ENCODE assay signal across 27 cellular contexts in the genomic region with DNA sequence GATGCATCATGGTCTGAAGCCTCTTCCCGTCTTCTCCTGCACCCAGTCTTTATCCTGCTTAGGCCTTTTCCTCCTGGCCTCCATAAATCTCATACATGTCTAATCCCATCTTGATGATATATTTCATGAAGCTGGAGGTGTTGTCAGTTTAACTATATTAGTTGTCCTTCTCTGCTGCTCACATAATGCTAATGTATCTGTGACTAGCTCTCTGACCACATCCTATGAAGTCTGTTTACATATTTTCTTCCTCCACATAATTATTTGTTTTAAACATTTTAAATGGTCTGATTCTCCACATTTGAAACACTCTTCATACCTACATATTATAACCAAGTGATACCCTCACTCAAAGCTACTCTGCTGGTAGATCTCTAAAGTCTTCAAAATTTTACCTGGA.
"Had no signal": no experiment of that assay in that cellular context is flagged by ENCODE, and none has a peak within 500 bp of the region (broad histone marks: within the 10 kb centered on the region; RNA-seq: fewer than 3 reads in every experiment).

No MANE protein-coding gene starts in this region.

- H3K27me3 Mint-ChIP-seq: memory B cell; stimulated activated memory B cell treated with anti-CD40 and anti-IgM and Interleukin-4, amounts not matched to agents 10 μg/mL and 1 μg/mL and 100 μg/mL, for 72 hours; stimulated activated naive CD8-positive, alpha-beta T cell treated with anti-CD3 and anti-CD28 coated beads, Interleukin-15, Interleukin-2, amounts not matched to agents 100 ng/mL and 50 ng/mL, for 24 hours had no signal

- H3K27ac Mint-ChIP-seq: endodermal cell; memory B cell; nephron; stimulated activated memory B cell treated with anti-CD40 and anti-IgM and Interleukin-4, amounts not matched to agents 10 μg/mL and 1 μg/mL and 100 μg/mL, for 72 hours; stimulated activated naive CD8-positive, alpha-beta T cell treated with anti-CD3 and anti-CD28 coated beads, Interleukin-15, Interleukin-2, amounts not matched to agents 100 ng/mL and 50 ng/mL, for 24 hours had no signal

- ATAC-seq: gastrocnemius medialis; heart right ventricle; left lung; lower lobe of right lung; psoas muscle; right lobe of liver; stimulated activated memory B cell treated with anti-CD40 and anti-IgM and Interleukin-4, amounts not matched to agents 10 μg/mL and 1 μg/mL and 100 μg/mL, for 72 hours; upper lobe of right lung had no signal

- H3K4me3 Mint-ChIP-seq: endodermal cell; memory B cell; nephron; stimulated activated memory B cell treated with anti-CD40 and anti-IgM and Interleukin-4, amounts not matched to agents 10 μg/mL and 1 μg/mL and 100 μg/mL, for 72 hours; stimulated activated naive CD8-positive, alpha-beta T cell treated with anti-CD3 and anti-CD28 coated beads, Interleukin-15, Interleukin-2, amounts not matched to agents 100 ng/mL and 50 ng/mL, for 24 hours had no signal

- H3K4me3 ChIP-seq: coronary artery, gastrocnemius medialis, heart right ventricle, left lung, lower lobe of right lung, psoas muscle, right lobe of liver, spleen, testis, tibial nerve, upper lobe of right lung, vagina had no signal

- H3K4me1 Mint-ChIP-seq: memory B cell; stimulated activated memory B cell treated with anti-CD40 and anti-IgM and Interleukin-4, amounts not matched to agents 10 μg/mL and 1 μg/mL and 100 μg/mL, for 72 hours had no signal

- DNase-seq: effector CD4-positive, alpha-beta T cell; endodermal cell; erythroblast; gastrocnemius medialis; heart right ventricle; hypothalamus; left lung; lower lobe of right lung; midbrain; psoas muscle; retina; right lobe of liver; spleen; stimulated activated CD4-positive, alpha-beta T cell treated with anti-CD3 and anti-CD28 coated beads, Interleukin-15, amount 100 ng/mL, for 24 hours; stimulated activated CD4-positive, alpha-beta T cell treated with anti-CD3 and anti-CD28 coated beads, Interleukin-1b, Interleukin-23, amount 100 ng/mL, for 48 hours; stimulated activated CD4-positive, alpha-beta T cell treated with anti-CD3 and anti-CD28 coated beads, Interleukin-4, amount 100 ng/mL, for 24 hours; testis; upper lobe of right lung had no signal

- H3K36me3 Mint-ChIP-seq: memory B cell; stimulated activated memory B cell treated with anti-CD40 and anti-IgM and Interleukin-4, amounts not matched to agents 10 μg/mL and 1 μg/mL and 100 μg/mL, for 72 hours had no signal

- H3K9me3 Mint-ChIP-seq: endodermal cell; nephron; stimulated activated naive CD8-positive, alpha-beta T cell treated with anti-CD3 and anti-CD28 coated beads, Interleukin-15, Interleukin-2, amounts not matched to agents 100 ng/mL and 50 ng/mL, for 24 hours had no signal

- FAIRE-seq: endothelial cell of umbilical vein, keratinocyte had no signal
